Comparison of ENCODE assay signal across 21 cellular contexts in genomic region chr11:7204778-7205177, GRCh38. TPM values are rescaled to one million over a fixed set of nuclear protein-coding genes. Genes with fewer than 3 reads are reported as not detected.
DNase-seq lines count a peak whose midpoint lies in the region; ATAC-seq and TF ChIP-seq lines count a peak whose summit lies in the region.
"Had no signal": no experiment of that assay in that cellular context is flagged by ENCODE, and none has a peak within 500 bp of the region (broad histone marks: within the 10 kb centered on the region; RNA-seq: fewer than 3 reads in every experiment).

No MANE protein-coding gene starts in this region.

- H3K36me3 ChIP-seq in neural progenitor cell = no peaks in the 10 kb centered on the region
- H3K36me3 ChIP-seq: heart left ventricle had no signal

- H3K79me2 ChIP-seq in neural progenitor cell (ENCODE audit: low read depth) = no peaks in the 10 kb centered on the region

- no peaks in the 10 kb centered on the region for H3K9me3 Mint-ChIP-seq in neural progenitor cell
- H3K9me3 Mint-ChIP-seq: activated CD4-positive, alpha-beta memory T cell treated with anti-CD3 and anti-CD28 coated beads for 36 hours; activated T-cell treated with anti-CD3 and anti-CD28 coated beads, Interleukin-2, amount 50 U/mL, for 4 hours; central memory CD8-positive, alpha-beta T cell had no signal

- no peaks in the 10 kb centered on the region for H4K20me1 ChIP-seq in neural progenitor cell (ENCODE audit: low read depth)

- no peak overlapping the region for H3K9ac ChIP-seq in neural progenitor cell

- no peak for TF ChIP-seq CTCF in epithelial cell of proximal tubule (conservative IDR thresholded peaks at IDR 0.05; ENCODE audit: low read depth, low read length)
- no peak for TF ChIP-seq CTCF in neural progenitor cell (IDR thresholded peaks at IDR 0.05)

- H3K4me3 ChIP-seq in epithelial cell of proximal tubule (ENCODE audit: low read depth, low read length) (no peak overlapping the region), neural progenitor cell (no peak overlapping the region)
- H3K4me3 ChIP-seq: heart left ventricle had no signal

- no peaks in the 10 kb centered on the region for H3K27me3 Mint-ChIP-seq in neural progenitor cell (ENCODE audit: insufficient read depth, low read depth)

- H3K27ac ChIP-seq in neural progenitor cell (no peak overlapping the region), caudate nucleus (ENCODE audit: low read depth, low read length) (no peak overlapping the region)
- H3K27ac ChIP-seq: heart left ventricle had no signal

- H3K4me3 Mint-ChIP-seq in neural progenitor cell = no peak overlapping the region
- H3K4me3 Mint-ChIP-seq: activated CD4-positive, alpha-beta memory T cell treated with anti-CD3 and anti-CD28 coated beads for 36 hours; activated naive CD8-positive, alpha-beta T cell; activated T-cell treated with anti-CD3 and anti-CD28 coated beads, Interleukin-2, amount 50 U/mL, for 4 hours; CD4-positive, alpha-beta memory T cell; central memory CD8-positive, alpha-beta T cell had no signal

- peak overlapping the region; percentile 32 for H2AFZ ChIP-seq in neural progenitor cell (replicated peaks)

- H3K4me2 ChIP-seq in neural progenitor cell = no peak overlapping the region

- H3K4me1 ChIP-seq in neural progenitor cell = no peaks in the 10 kb centered on the region
- H3K4me1 ChIP-seq: heart left ventricle had no signal

- H3K36me3 Mint-ChIP-seq in neural progenitor cell = no peaks in the 10 kb centered on the region
- H3K36me3 Mint-ChIP-seq: activated CD4-positive, alpha-beta memory T cell treated with anti-CD3 and anti-CD28 coated beads for 36 hours; activated naive CD8-positive, alpha-beta T cell; CD4-positive, alpha-beta memory T cell had no signal

- intact Hi-C loops in head of caudate nucleus (cut with DNase I) = no loop called here

- no peaks in the 10 kb centered on the region for H3K9me3 ChIP-seq in neural progenitor cell (ENCODE audit: low read depth)
- H3K9me3 ChIP-seq: heart left ventricle had no signal

- H3K27ac Mint-ChIP-seq in neural progenitor cell = no peak overlapping the region
- H3K27ac Mint-ChIP-seq: activated CD4-positive, alpha-beta memory T cell treated with anti-CD3 and anti-CD28 coated beads for 36 hours; activated naive CD8-positive, alpha-beta T cell; CD4-positive, alpha-beta memory T cell had no signal

- H3K4me1 Mint-ChIP-seq in neural progenitor cell = no peaks in the 10 kb centered on the region
- H3K4me1 Mint-ChIP-seq: CD4-positive, alpha-beta memory T cell; central memory CD8-positive, alpha-beta T cell had no signal

- ATAC-seq in HG03565 (IDR thresholded peaks at IDR 0.05; ENCODE audit: unreplicated experiment) = no peak
- ATAC-seq: activated T-cell treated with anti-CD3 and anti-CD28 coated beads, Interleukin-2, amount 50 U/mL, for 4 hours; heart left ventricle; Right ventricle myocardium inferior had no signal

- no peaks in the 10 kb centered on the region for H3F3A ChIP-seq in neural progenitor cell (ENCODE audit: low read depth)

- DNase-seq in EH (ENCODE audit: low read depth) = peak; percentile 68
- peak; percentile 1 for DNase-seq in RKO (ENCODE audit: low spot score)
- DNase-seq in epithelial cell of proximal tubule (ENCODE audit: low read depth) = peak; percentile 13
- no peak for DNase-seq in neural progenitor cell (ENCODE audit: low spot score)
- no peak for DNase-seq in ecto neural progenitor cell (ENCODE audit: low spot score)
- no peak for DNase-seq in caudate nucleus (lab: John Stamatoyannopoulos, UW)
- no peak for DNase-seq in head of caudate nucleus
- DNase-seq: ACHN; activated CD4-positive, alpha-beta memory T cell treated with anti-CD3 and anti-CD28 coated beads for 36 hours; activated T-cell treated with anti-CD3 and anti-CD28 coated beads, Interleukin-2, amount 50 U/mL, for 4 hours; CD4-positive, alpha-beta memory T cell; heart left ventricle; MV-4-11; NCI-H1930; NCI-H446; stimulated activated CD4-positive, alpha-beta T cell treated with anti-CD3 and anti-CD28 coated beads, Interleukin-15, amount 100 ng/mL, for 24 hours; stimulated activated naive CD4-positive, alpha-beta T cell treated with Interleukin-2 at 50 U/mL for 16 hours had no signal

- no peaks in the 10 kb centered on the region for H3K27me3 ChIP-seq in neural progenitor cell
- H3K27me3 ChIP-seq: heart left ventricle had no signal

RNA-seq across cellular contexts. Expression of gene SYT9, which starts 46.9 kb away (rescaled TPM):
- total RNA-seq in epithelial cell of proximal tubule = 0.29 and 0.46 TPM in 2 replicates
- total RNA-seq in neural progenitor cell (ENCODE audit: low replicate concordance) = 5.2 and 5.3 TPM in 2 replicates
- total RNA-seq: activated CD4-positive, alpha-beta memory T cell treated with anti-CD3 and anti-CD28 coated beads for 36 hours; activated T-cell treated with anti-CD3 and anti-CD28 coated beads, Interleukin-2, amount 50 U/mL, for 4 hours; CD4-positive, alpha-beta memory T cell; Right ventricle myocardium inferior had no signal

Comparison
In these comparisons a context has a peak if more than half of its experiments do, and no peak if none do; other contexts are left out.
1. DNase-seq: peak in EH (single experiment), RKO (single experiment) and epithelial cell of proximal tubule (single experiment); none in neural progenitor cell (single experiment), ecto neural progenitor cell (single experiment), caudate nucleus (0 of 61) and head of caudate nucleus (0 of 42).